Comparison of ENCODE assay signal across 1 cellular context in the genomic region with DNA sequence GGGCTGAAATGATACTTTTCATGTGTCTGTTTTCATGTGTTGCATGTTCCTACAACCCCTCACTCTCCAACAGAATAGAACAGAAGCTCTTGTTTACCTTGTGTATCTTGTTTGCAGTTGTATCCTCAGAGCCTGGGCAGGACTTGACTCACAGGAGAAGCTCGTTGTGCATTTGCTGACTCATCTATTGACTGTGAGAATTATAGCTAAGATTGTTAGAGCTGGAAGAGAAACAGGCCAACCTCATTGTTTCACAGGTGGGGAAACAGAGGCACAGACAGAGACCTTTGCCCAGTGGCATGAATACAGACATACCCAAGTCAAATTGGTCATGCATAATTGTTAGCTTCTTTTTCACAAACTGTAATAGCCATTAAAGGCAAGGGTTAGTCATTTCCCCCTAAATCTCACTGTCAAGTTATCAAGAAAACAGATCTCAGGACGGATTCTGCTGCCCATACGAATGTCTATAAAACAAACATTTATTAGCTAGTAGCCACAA.
TF ChIP-seq lines count a peak whose summit lies in the region.

No MANE protein-coding gene starts in this region.

TF ChIP-seq in HepG2, 621 proteins besides CTCF, POLR2A, EP300 and RAD21 (continued from another document and continues in another):
- TF ChIP-seq, protein P1, sequence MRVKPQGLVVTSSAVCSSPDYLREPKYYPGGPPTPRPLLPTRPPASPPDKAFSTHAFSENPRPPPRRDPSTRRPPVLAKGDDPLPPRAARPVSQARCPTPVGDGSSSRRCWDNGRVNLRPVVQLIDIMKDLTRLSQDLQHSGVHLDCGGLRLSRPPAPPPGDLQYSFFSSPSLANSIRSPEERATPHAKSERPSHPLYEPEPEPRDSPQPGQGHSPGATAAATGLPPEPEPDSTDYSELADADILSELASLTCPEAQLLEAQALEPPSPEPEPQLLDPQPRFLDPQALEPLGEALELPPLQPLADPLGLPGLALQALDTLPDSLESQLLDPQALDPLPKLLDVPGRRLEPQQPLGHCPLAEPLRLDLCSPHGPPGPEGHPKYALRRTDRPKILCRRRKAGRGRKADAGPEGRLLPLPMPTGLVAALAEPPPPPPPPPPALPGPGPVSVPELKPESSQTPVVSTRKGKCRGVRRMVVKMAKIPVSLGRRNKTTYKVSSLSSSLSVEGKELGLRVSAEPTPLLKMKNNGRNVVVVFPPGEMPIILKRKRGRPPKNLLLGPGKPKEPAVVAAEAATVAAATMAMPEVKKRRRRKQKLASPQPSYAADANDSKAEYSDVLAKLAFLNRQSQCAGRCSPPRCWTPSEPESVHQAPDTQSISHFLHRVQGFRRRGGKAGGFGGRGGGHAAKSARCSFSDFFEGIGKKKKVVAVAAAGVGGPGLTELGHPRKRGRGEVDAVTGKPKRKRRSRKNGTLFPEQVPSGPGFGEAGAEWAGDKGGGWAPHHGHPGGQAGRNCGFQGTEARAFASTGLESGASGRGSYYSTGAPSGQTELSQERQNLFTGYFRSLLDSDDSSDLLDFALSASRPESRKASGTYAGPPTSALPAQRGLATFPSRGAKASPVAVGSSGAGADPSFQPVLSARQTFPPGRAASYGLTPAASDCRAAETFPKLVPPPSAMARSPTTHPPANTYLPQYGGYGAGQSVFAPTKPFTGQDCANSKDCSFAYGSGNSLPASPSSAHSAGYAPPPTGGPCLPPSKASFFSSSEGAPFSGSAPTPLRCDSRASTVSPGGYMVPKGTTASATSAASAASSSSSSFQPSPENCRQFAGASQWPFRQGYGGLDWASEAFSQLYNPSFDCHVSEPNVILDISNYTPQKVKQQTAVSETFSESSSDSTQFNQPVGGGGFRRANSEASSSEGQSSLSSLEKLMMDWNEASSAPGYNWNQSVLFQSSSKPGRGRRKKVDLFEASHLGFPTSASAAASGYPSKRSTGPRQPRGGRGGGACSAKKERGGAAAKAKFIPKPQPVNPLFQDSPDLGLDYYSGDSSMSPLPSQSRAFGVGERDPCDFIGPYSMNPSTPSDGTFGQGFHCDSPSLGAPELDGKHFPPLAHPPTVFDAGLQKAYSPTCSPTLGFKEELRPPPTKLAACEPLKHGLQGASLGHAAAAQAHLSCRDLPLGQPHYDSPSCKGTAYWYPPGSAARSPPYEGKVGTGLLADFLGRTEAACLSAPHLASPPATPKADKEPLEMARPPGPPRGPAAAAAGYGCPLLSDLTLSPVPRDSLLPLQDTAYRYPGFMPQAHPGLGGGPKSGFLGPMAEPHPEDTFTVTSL (CRISPR knock-in tag; IDR thresholded peaks at IDR 0.05; ENCODE audit: borderline replicate concordance) = no peak
- no peak for TF ChIP-seq ZMAT3 (CRISPR knock-in tag; conservative IDR thresholded peaks at IDR 0.05)
- no peak for TF ChIP-seq ELF4 (CRISPR knock-in tag; IDR thresholded peaks at IDR 0.05; ENCODE audit: borderline replicate concordance)
- no peak for TF ChIP-seq SALL2 (CRISPR knock-in tag; IDR thresholded peaks at IDR 0.05)
- TF ChIP-seq SIN3B (IDR thresholded peaks at IDR 0.05; ENCODE audit: low read length) = no peak
- TF ChIP-seq ZNF674 (CRISPR knock-in tag; IDR thresholded peaks at IDR 0.05; ENCODE audit: low read depth) = no peak
- peak; percentile 60 for TF ChIP-seq SAP130 (CRISPR knock-in tag; IDR thresholded peaks at IDR 0.05; ENCODE audit: low read depth)
- no peak for TF ChIP-seq TCF7L2 (IDR thresholded peaks at IDR 0.05; ENCODE audit: low read depth, low read length)
- TF ChIP-seq, protein P2, sequence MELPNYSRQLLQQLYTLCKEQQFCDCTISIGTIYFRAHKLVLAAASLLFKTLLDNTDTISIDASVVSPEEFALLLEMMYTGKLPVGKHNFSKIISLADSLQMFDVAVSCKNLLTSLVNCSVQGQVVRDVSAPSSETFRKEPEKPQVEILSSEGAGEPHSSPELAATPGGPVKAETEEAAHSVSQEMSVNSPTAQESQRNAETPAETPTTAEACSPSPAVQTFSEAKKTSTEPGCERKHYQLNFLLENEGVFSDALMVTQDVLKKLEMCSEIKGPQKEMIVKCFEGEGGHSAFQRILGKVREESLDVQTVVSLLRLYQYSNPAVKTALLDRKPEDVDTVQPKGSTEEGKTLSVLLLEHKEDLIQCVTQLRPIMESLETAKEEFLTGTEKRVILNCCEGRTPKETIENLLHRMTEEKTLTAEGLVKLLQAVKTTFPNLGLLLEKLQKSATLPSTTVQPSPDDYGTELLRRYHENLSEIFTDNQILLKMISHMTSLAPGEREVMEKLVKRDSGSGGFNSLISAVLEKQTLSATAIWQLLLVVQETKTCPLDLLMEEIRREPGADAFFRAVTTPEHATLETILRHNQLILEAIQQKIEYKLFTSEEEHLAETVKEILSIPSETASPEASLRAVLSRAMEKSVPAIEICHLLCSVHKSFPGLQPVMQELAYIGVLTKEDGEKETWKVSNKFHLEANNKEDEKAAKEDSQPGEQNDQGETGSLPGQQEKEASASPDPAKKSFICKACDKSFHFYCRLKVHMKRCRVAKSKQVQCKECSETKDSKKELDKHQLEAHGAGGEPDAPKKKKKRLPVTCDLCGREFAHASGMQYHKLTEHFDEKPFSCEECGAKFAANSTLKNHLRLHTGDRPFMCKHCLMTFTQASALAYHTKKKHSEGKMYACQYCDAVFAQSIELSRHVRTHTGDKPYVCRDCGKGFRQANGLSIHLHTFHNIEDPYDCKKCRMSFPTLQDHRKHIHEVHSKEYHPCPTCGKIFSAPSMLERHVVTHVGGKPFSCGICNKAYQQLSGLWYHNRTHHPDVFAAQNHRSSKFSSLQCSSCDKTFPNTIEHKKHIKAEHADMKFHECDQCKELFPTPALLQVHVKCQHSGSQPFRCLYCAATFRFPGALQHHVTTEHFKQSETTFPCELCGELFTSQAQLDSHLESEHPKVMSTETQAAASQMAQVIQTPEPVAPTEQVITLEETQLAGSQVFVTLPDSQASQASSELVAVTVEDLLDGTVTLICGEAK (IDR thresholded peaks at IDR 0.05) = no peak
- TF ChIP-seq, protein P2 (CRISPR knock-in tag; IDR thresholded peaks at IDR 0.05) = no peak
- TF ChIP-seq, protein P3, sequence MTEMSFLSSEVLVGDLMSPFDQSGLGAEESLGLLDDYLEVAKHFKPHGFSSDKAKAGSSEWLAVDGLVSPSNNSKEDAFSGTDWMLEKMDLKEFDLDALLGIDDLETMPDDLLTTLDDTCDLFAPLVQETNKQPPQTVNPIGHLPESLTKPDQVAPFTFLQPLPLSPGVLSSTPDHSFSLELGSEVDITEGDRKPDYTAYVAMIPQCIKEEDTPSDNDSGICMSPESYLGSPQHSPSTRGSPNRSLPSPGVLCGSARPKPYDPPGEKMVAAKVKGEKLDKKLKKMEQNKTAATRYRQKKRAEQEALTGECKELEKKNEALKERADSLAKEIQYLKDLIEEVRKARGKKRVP (CRISPR knock-in tag; IDR thresholded peaks at IDR 0.05) = peak in 1 of 2 experiments; percentile 26; a peak in 1 of 4 replicates
- no peak for TF ChIP-seq CCAR2 (optimal IDR thresholded peaks at IDR 0.05; ENCODE audit: low read depth, low read length)
- TF ChIP-seq ZBTB8A (CRISPR knock-in tag; IDR thresholded peaks at IDR 0.05; ENCODE audit: borderline replicate concordance, low read depth) = no peak
- no peak for TF ChIP-seq ZNF354B (CRISPR knock-in tag; IDR thresholded peaks at IDR 0.05)
- no peak for TF ChIP-seq FOXK2 (IDR thresholded peaks at IDR 0.05)
- TF ChIP-seq, protein P4, sequence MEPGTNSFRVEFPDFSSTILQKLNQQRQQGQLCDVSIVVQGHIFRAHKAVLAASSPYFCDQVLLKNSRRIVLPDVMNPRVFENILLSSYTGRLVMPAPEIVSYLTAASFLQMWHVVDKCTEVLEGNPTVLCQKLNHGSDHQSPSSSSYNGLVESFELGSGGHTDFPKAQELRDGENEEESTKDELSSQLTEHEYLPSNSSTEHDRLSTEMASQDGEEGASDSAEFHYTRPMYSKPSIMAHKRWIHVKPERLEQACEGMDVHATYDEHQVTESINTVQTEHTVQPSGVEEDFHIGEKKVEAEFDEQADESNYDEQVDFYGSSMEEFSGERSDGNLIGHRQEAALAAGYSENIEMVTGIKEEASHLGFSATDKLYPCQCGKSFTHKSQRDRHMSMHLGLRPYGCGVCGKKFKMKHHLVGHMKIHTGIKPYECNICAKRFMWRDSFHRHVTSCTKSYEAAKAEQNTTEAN (CRISPR knock-in tag; conservative IDR thresholded peaks at IDR 0.05) = no peak
- peak; percentile 34; the same call in 1 of the 2 replicates for TF ChIP-seq FOSL1 (CRISPR knock-in tag; IDR thresholded peaks at IDR 0.05; ENCODE audit: borderline replicate concordance)
- peak; percentile 40 for TF ChIP-seq TEAD3 (CRISPR knock-in tag; optimal IDR thresholded peaks at IDR 0.05; ENCODE audit: borderline replicate concordance)
- TF ChIP-seq ZNF776 (CRISPR knock-in tag; IDR thresholded peaks at IDR 0.05) = no peak
- TF ChIP-seq, protein P5, sequence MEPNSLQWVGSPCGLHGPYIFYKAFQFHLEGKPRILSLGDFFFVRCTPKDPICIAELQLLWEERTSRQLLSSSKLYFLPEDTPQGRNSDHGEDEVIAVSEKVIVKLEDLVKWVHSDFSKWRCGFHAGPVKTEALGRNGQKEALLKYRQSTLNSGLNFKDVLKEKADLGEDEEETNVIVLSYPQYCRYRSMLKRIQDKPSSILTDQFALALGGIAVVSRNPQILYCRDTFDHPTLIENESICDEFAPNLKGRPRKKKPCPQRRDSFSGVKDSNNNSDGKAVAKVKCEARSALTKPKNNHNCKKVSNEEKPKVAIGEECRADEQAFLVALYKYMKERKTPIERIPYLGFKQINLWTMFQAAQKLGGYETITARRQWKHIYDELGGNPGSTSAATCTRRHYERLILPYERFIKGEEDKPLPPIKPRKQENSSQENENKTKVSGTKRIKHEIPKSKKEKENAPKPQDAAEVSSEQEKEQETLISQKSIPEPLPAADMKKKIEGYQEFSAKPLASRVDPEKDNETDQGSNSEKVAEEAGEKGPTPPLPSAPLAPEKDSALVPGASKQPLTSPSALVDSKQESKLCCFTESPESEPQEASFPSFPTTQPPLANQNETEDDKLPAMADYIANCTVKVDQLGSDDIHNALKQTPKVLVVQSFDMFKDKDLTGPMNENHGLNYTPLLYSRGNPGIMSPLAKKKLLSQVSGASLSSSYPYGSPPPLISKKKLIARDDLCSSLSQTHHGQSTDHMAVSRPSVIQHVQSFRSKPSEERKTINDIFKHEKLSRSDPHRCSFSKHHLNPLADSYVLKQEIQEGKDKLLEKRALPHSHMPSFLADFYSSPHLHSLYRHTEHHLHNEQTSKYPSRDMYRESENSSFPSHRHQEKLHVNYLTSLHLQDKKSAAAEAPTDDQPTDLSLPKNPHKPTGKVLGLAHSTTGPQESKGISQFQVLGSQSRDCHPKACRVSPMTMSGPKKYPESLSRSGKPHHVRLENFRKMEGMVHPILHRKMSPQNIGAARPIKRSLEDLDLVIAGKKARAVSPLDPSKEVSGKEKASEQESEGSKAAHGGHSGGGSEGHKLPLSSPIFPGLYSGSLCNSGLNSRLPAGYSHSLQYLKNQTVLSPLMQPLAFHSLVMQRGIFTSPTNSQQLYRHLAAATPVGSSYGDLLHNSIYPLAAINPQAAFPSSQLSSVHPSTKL (CRISPR knock-in tag; IDR thresholded peaks at IDR 0.05) = peak; percentile 73
- TF ChIP-seq GLI4 (CRISPR knock-in tag; IDR thresholded peaks at IDR 0.05; ENCODE audit: borderline replicate concordance) = no peak
- no peak for TF ChIP-seq SP2 (CRISPR knock-in tag; IDR thresholded peaks at IDR 0.05)
- TF ChIP-seq SIN3A (IDR thresholded peaks at IDR 0.05; ENCODE audit: borderline replicate concordance, low read depth, low read length) = no peak
- TF ChIP-seq, protein P6, sequence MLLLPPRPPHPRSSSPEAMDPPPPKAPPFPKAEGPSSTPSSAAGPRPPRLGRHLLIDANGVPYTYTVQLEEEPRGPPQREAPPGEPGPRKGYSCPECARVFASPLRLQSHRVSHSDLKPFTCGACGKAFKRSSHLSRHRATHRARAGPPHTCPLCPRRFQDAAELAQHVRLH (CRISPR knock-in tag; IDR thresholded peaks at IDR 0.05; ENCODE audit: borderline replicate concordance, low read depth) = no peak
- TF ChIP-seq CAMTA2 (CRISPR knock-in tag; IDR thresholded peaks at IDR 0.05; ENCODE audit: borderline replicate concordance) = no peak
- TF ChIP-seq POGZ (CRISPR knock-in tag; IDR thresholded peaks at IDR 0.05) = no peak
- TF ChIP-seq TARDBP (CRISPR knock-in tag; IDR thresholded peaks at IDR 0.05) = no peak
- TF ChIP-seq JUN (CRISPR knock-in tag; IDR thresholded peaks at IDR 0.05) = 0 out of 2 replicates have a peak, but pooled peaks have one; percentile 66
- no peak for TF ChIP-seq TBX3 (IDR thresholded peaks at IDR 0.05; ENCODE audit: borderline replicate concordance)
- no peak for TF ChIP-seq ZBTB1 (CRISPR knock-in tag; IDR thresholded peaks at IDR 0.05; ENCODE audit: borderline replicate concordance)
- no peak for TF ChIP-seq PTBP1 (IDR thresholded peaks at IDR 0.05; ENCODE audit: low read depth, low read length, poor library complexity, severe bottlenecking)
- TF ChIP-seq EEA1 (CRISPR knock-in tag; IDR thresholded peaks at IDR 0.05; ENCODE audit: borderline replicate concordance) = no peak
- no peak for TF ChIP-seq SYNCRIP (IDR thresholded peaks at IDR 0.05; ENCODE audit: insufficient read depth, low read depth, low read length)
- TF ChIP-seq, protein P7, sequence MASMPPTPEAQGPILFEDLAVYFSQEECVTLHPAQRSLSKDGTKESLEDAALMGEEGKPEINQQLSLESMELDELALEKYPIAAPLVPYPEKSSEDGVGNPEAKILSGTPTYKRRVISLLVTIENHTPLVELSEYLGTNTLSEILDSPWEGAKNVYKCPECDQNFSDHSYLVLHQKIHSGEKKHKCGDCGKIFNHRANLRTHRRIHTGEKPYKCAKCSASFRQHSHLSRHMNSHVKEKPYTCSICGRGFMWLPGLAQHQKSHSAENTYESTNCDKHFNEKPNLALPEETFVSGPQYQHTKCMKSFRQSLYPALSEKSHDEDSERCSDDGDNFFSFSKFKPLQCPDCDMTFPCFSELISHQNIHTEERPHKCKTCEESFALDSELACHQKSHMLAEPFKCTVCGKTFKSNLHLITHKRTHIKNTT (CRISPR knock-in tag; IDR thresholded peaks at IDR 0.05) = no peak
- TF ChIP-seq TSC22D2 (CRISPR knock-in tag; IDR thresholded peaks at IDR 0.05; ENCODE audit: borderline replicate concordance) = no peak
- TF ChIP-seq ZNF567 (CRISPR knock-in tag; IDR thresholded peaks at IDR 0.05; ENCODE audit: borderline replicate concordance) = no peak
